Comparison of ENCODE assay signal across 3 cellular contexts in the genomic region with DNA sequence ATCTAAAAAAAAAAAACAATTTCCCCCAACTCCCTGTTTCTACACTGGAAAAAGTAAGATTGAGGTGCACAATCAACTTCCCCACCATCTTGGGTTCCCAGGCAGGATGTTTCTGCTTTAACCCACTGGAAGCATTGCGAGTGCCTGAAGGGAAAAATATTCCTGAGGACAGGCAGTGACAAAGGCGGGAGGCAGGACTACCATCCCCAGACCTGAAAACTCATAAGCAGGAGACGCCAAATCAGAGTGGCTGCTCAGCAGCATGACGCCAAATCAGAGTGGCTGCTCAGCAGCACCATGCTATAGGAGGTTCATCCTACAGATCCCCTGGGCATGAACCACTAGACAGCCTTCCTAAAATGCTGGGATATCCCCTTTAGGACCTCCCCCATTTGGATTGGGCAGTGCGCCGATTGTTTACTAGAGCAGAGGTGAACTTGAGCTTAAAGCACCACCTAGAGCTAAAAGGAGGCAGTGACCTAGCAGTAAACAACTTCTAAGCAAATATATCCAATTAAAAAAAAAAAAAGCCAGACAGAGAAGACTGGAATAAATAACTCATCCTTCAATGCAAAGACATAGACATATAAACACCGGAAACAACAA.
TF ChIP-seq lines count a peak whose summit lies in the region.

No MANE protein-coding gene starts in this region.

TF ChIP-seq in SK-N-SH, 30 proteins besides CTCF, POLR2A, EP300 and RAD21 (continues in another document):
- TF ChIP-seq JUND (IDR thresholded peaks at IDR 0.05) (no peak), RCOR1 (IDR thresholded peaks at IDR 0.05; ENCODE audit: low read length) (no peak), FOSL2 (IDR thresholded peaks at IDR 0.05; ENCODE audit: borderline replicate concordance, low read depth) (no peak), SIN3A (IDR thresholded peaks at IDR 0.05; ENCODE audit: borderline replicate concordance, low read depth, low read length) (no peak), TAF1 (IDR thresholded peaks at IDR 0.05; ENCODE audit: borderline replicate concordance, low read depth, low read length) (no peak), PBX3 (IDR thresholded peaks at IDR 0.05) (no peak), ZBTB33 (IDR thresholded peaks at IDR 0.05; ENCODE audit: borderline replicate concordance, low read depth) (no peak), RXRA (IDR thresholded peaks at IDR 0.05; ENCODE audit: borderline replicate concordance, low read depth) (no peak), YY1 (IDR thresholded peaks at IDR 0.05; ENCODE audit: low read depth) (no peak), TEAD4 (IDR thresholded peaks at IDR 0.05; ENCODE audit: borderline replicate concordance, insufficient read depth) (no peak)
- TF ChIP-seq, protein P1, sequence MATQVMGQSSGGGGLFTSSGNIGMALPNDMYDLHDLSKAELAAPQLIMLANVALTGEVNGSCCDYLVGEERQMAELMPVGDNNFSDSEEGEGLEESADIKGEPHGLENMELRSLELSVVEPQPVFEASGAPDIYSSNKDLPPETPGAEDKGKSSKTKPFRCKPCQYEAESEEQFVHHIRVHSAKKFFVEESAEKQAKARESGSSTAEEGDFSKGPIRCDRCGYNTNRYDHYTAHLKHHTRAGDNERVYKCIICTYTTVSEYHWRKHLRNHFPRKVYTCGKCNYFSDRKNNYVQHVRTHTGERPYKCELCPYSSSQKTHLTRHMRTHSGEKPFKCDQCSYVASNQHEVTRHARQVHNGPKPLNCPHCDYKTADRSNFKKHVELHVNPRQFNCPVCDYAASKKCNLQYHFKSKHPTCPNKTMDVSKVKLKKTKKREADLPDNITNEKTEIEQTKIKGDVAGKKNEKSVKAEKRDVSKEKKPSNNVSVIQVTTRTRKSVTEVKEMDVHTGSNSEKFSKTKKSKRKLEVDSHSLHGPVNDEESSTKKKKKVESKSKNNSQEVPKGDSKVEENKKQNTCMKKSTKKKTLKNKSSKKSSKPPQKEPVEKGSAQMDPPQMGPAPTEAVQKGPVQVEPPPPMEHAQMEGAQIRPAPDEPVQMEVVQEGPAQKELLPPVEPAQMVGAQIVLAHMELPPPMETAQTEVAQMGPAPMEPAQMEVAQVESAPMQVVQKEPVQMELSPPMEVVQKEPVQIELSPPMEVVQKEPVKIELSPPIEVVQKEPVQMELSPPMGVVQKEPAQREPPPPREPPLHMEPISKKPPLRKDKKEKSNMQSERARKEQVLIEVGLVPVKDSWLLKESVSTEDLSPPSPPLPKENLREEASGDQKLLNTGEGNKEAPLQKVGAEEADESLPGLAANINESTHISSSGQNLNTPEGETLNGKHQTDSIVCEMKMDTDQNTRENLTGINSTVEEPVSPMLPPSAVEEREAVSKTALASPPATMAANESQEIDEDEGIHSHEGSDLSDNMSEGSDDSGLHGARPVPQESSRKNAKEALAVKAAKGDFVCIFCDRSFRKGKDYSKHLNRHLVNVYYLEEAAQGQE (IDR thresholded peaks at IDR 0.05; ENCODE audit: low read depth, low read length) = no peak

TF ChIP-seq in SK-N-SH treated with all-trans-retinoic acid at 6 μM for 48 hours, 23 proteins besides CTCF, POLR2A, EP300 and RAD21:
- no peak for TF ChIP-seq OSR1 (CRISPR knock-in tag; IDR thresholded peaks at IDR 0.05)
- no peak for TF ChIP-seq ZFP30 (CRISPR knock-in tag; IDR thresholded peaks at IDR 0.05)
- no peak for TF ChIP-seq GLIS3 (CRISPR knock-in tag; IDR thresholded peaks at IDR 0.05)
- no peak for TF ChIP-seq ZFP3 (CRISPR knock-in tag; IDR thresholded peaks at IDR 0.05)
- no peak for TF ChIP-seq RARB (CRISPR knock-in tag; IDR thresholded peaks at IDR 0.05)
- no peak for TF ChIP-seq TCF4 (CRISPR knock-in tag; IDR thresholded peaks at IDR 0.05; ENCODE audit: borderline replicate concordance)
- TF ChIP-seq CSRNP3 (CRISPR knock-in tag; IDR thresholded peaks at IDR 0.05) = no peak
- no peak for TF ChIP-seq CSDC2 (CRISPR knock-in tag; IDR thresholded peaks at IDR 0.05)
- no peak for TF ChIP-seq TSHZ2 (CRISPR knock-in tag; IDR thresholded peaks at IDR 0.05)
- no peak for TF ChIP-seq ESRRG (CRISPR knock-in tag; IDR thresholded peaks at IDR 0.05)
- no peak for TF ChIP-seq ISL1 (CRISPR knock-in tag; IDR thresholded peaks at IDR 0.05)
- no peak for TF ChIP-seq SNAI2 (CRISPR knock-in tag; IDR thresholded peaks at IDR 0.05)
- TF ChIP-seq BACH2 (CRISPR knock-in tag; IDR thresholded peaks at IDR 0.05; ENCODE audit: borderline replicate concordance) = no peak
- TF ChIP-seq PATZ1 (CRISPR knock-in tag; IDR thresholded peaks at IDR 0.05; ENCODE audit: borderline replicate concordance) = no peak
- no peak for TF ChIP-seq ZC3H10 (CRISPR knock-in tag; IDR thresholded peaks at IDR 0.05)

TF ChIP-seq in H1, 55 proteins besides CTCF, POLR2A, EP300 and RAD21:
- TF ChIP-seq KDM1A (IDR thresholded peaks at IDR 0.05; ENCODE audit: borderline replicate concordance, low read length) = no peak
- no peak for TF ChIP-seq MAFK (IDR thresholded peaks at IDR 0.05; ENCODE audit: low read depth, low read length)
